ENCODE assay signal across 8 cellular contexts in genomic region chr3:150407818-150408231, GRCh38. TPM values are rescaled to one million over a fixed set of nuclear protein-coding genes. Genes with fewer than 3 reads are reported as not detected.
A peak's percentile ranks its signal among the peaks of the same experiment; 100 is the strongest.
DNase-seq lines count a peak whose midpoint lies in the region; ATAC-seq and TF ChIP-seq lines count a peak whose summit lies in the region.

No MANE protein-coding gene starts in this region.

- H3K9me3 Mint-ChIP-seq in endothelial cell (ENCODE audit: unreplicated experiment) (no peaks in the 10 kb centered on the region), neural crest cell (no peaks in the 10 kb centered on the region)

- DNase-seq in AG04450 (ENCODE audit: low read depth, low spot score), result no peak
- peak; percentile 90 for DNase-seq in HT-29 (ENCODE audit: low spot score)
- DNase-seq in endothelial cell (ENCODE audit: low spot score), result no peak
- DNase-seq in neural crest cell (ENCODE audit: low read depth, low spot score), result no peak
- DNase-seq in NCI-H1092 treated with DMSO at 0.1 percent for 48 hours (lab: John Stamatoyannopoulos, UW), result no peak

- ATAC-seq in GM18907 (IDR thresholded peaks at IDR 0.05; ENCODE audit: unreplicated experiment), result peak; percentile 15
- ATAC-seq in GM19023 (IDR thresholded peaks at IDR 0.05; ENCODE audit: unreplicated experiment), result no peak

- CTCF ChIA-PET in AG04450 (lab: Charles Lee), result interaction anchor here (0.6 to 2.7 kb wide), 7 partner anchors 12 to 528 kb away, joined by 3 to 9 read pairs (median 3); no protein-coding TSS in a partner anchor

- H3K4me1 Mint-ChIP-seq in endothelial cell (ENCODE audit: unreplicated experiment) (peaks cover 17% of the 10 kb centered on the region), neural crest cell (peaks cover 28% of the 10 kb centered on the region)

- H3K36me3 Mint-ChIP-seq in endothelial cell (ENCODE audit: low read depth, unreplicated experiment) (peaks cover 6% of the 10 kb centered on the region), neural crest cell (ENCODE audit: low read depth) (no peaks in the 10 kb centered on the region)

- peak overlapping the region; percentile 95 for H3K27ac ChIP-seq in AG04450 (ENCODE audit: low read depth, low read length)
- peak overlapping the region; percentile 96 for H3K27ac ChIP-seq in VCaP

- no peak for TF ChIP-seq CTCF in AG04450 (IDR thresholded peaks at IDR 0.05; ENCODE audit: low read depth, low read length)
- no peak for TF ChIP-seq CTCF in VCaP (conservative IDR thresholded peaks at IDR 0.05)
- no peak for TF ChIP-seq CTCF in endothelial cell (IDR thresholded peaks at IDR 0.05; ENCODE audit: unreplicated experiment)
- no peak for TF ChIP-seq CTCF in neural crest cell (conservative IDR thresholded peaks at IDR 0.05)

- peaks cover 3% of the 10 kb centered on the region; the same call in 1 of the 2 replicates for H3K9me3 ChIP-seq in AG04450 (ENCODE audit: control insufficient read depth, insufficient read depth, low read length)

- H3K27ac Mint-ChIP-seq in endothelial cell (ENCODE audit: unreplicated experiment), result peak overlapping the region; percentile 99
- H3K27ac Mint-ChIP-seq in neural crest cell (ENCODE audit: unreplicated experiment), result peak overlapping the region; percentile 97

- H3K27me3 Mint-ChIP-seq in endothelial cell (ENCODE audit: unreplicated experiment) (peaks cover 11% of the 10 kb centered on the region), neural crest cell (ENCODE audit: low read depth) (no peaks in the 10 kb centered on the region)

- POLR2A ChIA-PET in AG04450 (lab: Yijun Ruan, JAX), result interaction anchor here (0.7 to 3.2 kb wide), 15 partner anchors 12 to 260 kb away, joined by 3 to 27 read pairs (median 3); partner anchors contain the start of genes EIF2A and SERP1

- no peaks in the 10 kb centered on the region for H3K27me3 ChIP-seq in AG04450 (ENCODE audit: control insufficient read depth, insufficient read depth, low read length)

- H3K4me3 Mint-ChIP-seq in endothelial cell (ENCODE audit: unreplicated experiment) (peak overlapping the region; percentile 94), neural crest cell (peak overlapping the region; percentile 90)

- peak overlapping the region; percentile 64 for H3K4me3 ChIP-seq in AG04450 (ENCODE audit: low read depth, low read length)

RNA-seq across cellular contexts. Expression of gene TSC22D2, which starts 0.3 kb away (rescaled TPM):
- 28.4 and 29.3 TPM in 2 replicates for polyA plus RNA-seq in AG04450 (2011; rRNA removed)
- polyA minus RNA-seq in AG04450 (2011; rRNA and poly(A)+ RNA removed), result 62.4 and 71.9 TPM in 2 replicates
- total RNA-seq in HT-29 (2014; rRNA removed; shearing (Covaris generic)), result 5.7 and 6.0 TPM in 2 replicates
- 38.8 TPM for total RNA-seq in endothelial cell (ENCODE audit: unreplicated experiment)
- total RNA-seq in neural crest cell, result 37.9 and 40.8 TPM in 2 replicates
